31 cellular contexts compared by ENCODE assay signal in the genomic region with DNA sequence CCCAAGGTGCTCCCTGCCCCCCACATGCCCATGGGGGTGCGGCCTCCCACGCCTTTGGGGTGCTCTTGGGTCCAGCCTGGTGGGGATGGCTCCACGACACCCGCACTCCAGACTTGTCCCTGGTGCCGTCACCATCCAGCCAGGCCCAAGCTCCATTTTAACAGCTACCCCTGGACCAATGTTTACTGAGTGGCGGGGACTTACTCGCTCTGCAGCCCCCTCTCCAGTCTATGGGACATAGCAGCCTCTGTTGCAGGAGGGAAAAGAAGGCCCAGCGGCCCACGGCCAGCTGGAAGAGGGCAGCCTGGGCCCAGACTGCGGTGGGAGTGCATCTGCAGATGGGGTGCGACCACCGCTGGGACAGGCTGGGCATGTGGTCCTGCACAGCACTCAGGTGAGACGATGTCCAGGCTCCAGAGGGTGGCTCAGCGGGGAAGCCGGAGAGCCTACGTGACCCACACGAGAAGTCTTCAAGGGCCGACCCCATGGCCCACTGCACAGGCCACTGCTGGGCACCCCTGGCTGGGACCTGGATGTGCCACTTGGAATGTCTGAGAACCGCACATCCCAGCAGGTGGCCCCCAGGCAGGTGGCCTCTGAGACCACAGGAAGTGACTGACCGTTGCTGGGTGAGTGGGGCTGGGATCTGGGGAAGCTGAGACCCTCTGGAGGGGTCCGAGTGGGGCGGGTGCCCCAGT. TPM values are rescaled to one million over a fixed set of nuclear protein-coding genes. Genes with fewer than 3 reads are reported as not detected.
DNase-seq lines count a peak whose midpoint lies in the region; ATAC-seq and TF ChIP-seq lines count a peak whose summit lies in the region.
"Had no signal": no experiment of that assay in that cellular context is flagged by ENCODE, and none has a peak within 500 bp of the region (broad histone marks: within the 10 kb centered on the region; RNA-seq: fewer than 3 reads in every experiment).

No MANE protein-coding gene starts in this region.

- peaks cover 5% of the 10 kb centered on the region for H3K4me1 ChIP-seq in psoas muscle
- H3K4me1 ChIP-seq: right lobe of liver, SJCRH30 had no signal

- no peaks in the 10 kb centered on the region for H3K36me3 ChIP-seq in H7 (replicated peaks; ENCODE audit: control insufficient read depth, insufficient read depth, low read length)
- no peaks in the 10 kb centered on the region for H3K36me3 ChIP-seq in psoas muscle (ENCODE audit: insufficient read depth in 1 of 2, low read depth in 1 of 2)
- H3K36me3 ChIP-seq: Peyer's patch, right lobe of liver, SJCRH30, tibial nerve had no signal

- H3K27me3 ChIP-seq in H7 (ENCODE audit: control insufficient read depth, insufficient read depth, low read length) = no peaks in the 10 kb centered on the region
- H3K27me3 ChIP-seq in psoas muscle (ENCODE audit: insufficient read depth in 3 of 3, low read length in 2 of 3) = peaks cover 0 to 4% (median 0%) of the 10 kb centered on the region in 3 donors
- H3K27me3 ChIP-seq: Peyer's patch, right lobe of liver, SJCRH30 had no signal

- H3K36me3 Mint-ChIP-seq in stimulated activated memory B cell treated with anti-CD40 and anti-IgM and Interleukin-4, amounts not matched to agents 10 μg/mL and 1 μg/mL and 100 μg/mL, for 72 hours = peaks cover 7% of the 10 kb centered on the region

- peaks cover 28% of the 10 kb centered on the region for H3K4me1 Mint-ChIP-seq in stimulated activated memory B cell treated with anti-CD40 and anti-IgM and Interleukin-4, amounts not matched to agents 10 μg/mL and 1 μg/mL and 100 μg/mL, for 72 hours

- peak; percentile 2 for DNase-seq in 8988T
- DNase-seq in H7 = peak; percentile 49
- DNase-seq in left lobe of liver (ENCODE audit: low spot score) = peak; percentile 41
- no peak for DNase-seq in psoas muscle
- DNase-seq in NCI-H2029 treated with DMSO at 0.1 percent for 48 hours (lab: John Stamatoyannopoulos, UW) = no peak
- no peak for DNase-seq in stimulated activated CD4-positive, alpha-beta T cell treated with anti-CD3 and anti-CD28 coated beads, Interleukin-15, amount 100 ng/mL, for 24 hours
- DNase-seq: activated B cell treated with CpG ODN at 0.5 μM for 24 hours; activated CD4-positive, alpha-beta memory T cell treated with anti-CD3 and anti-CD28 coated beads for 36 hours; activated CD8-positive, alpha-beta memory T cell treated with anti-CD3 and anti-CD28 coated beads, Interleukin-2, amount 50 U/mL, for 48 hours; C1 segment of cervical spinal cord; COR-L47; DMS79; effector CD4-positive, alpha-beta T cell; GF-D8; kidney; NCI-H1092 treated with DMSO at 0.1 percent for 48 hours; NCI-H187 treated with DMSO at 0.1 percent for 48 hours; NCI-H526 treated with DMSO at 0.1 percent for 48 hours; nephron progenitor cell; right lobe of liver; SJCRH30 had no signal

- no peak overlapping the region for H3K4me3 ChIP-seq in H7 (ENCODE audit: insufficient read depth, low read depth, low read length)
- no peak overlapping the region for H3K4me3 ChIP-seq in psoas muscle
- H3K4me3 ChIP-seq: K562, Peyer's patch, right lobe of liver, SJCRH30, tibial nerve had no signal

- WGBS in psoas muscle, 3 donors = 90 to 94% (median 93%) methylated on average over 22 of the region's 22 CpGs

- ATAC-seq in left lobe of liver (no peak), psoas muscle (no peak)
- ATAC-seq in stimulated activated memory B cell treated with anti-CD40 and anti-IgM and Interleukin-4, amounts not matched to agents 10 μg/mL and 1 μg/mL and 100 μg/mL, for 72 hours = no peak
- ATAC-seq: T-cell had no signal

- TF ChIP-seq CTCF in psoas muscle (IDR thresholded peaks at IDR 0.05) = no peak

- peaks cover 8% of the 10 kb centered on the region for H3K9me3 Mint-ChIP-seq in stimulated activated memory B cell treated with anti-CD40 and anti-IgM and Interleukin-4, amounts not matched to agents 10 μg/mL and 1 μg/mL and 100 μg/mL, for 72 hours

- H3K9me3 ChIP-seq in psoas muscle = no peaks in the 10 kb centered on the region
- H3K9me3 ChIP-seq: right lobe of liver had no signal

- H3K27ac Mint-ChIP-seq in stimulated activated memory B cell treated with anti-CD40 and anti-IgM and Interleukin-4, amounts not matched to agents 10 μg/mL and 1 μg/mL and 100 μg/mL, for 72 hours = peak overlapping the region; percentile 55
- H3K27ac Mint-ChIP-seq: activated B cell treated with CpG ODN at 0.5 μM for 24 hours; activated CD4-positive, alpha-beta memory T cell treated with anti-CD3 and anti-CD28 coated beads for 36 hours; nephron progenitor cell; stimulated activated naive CD8-positive, alpha-beta T cell treated with anti-CD3 and anti-CD28 coated beads, Interleukin-15, Interleukin-2, amounts not matched to agents 100 ng/mL and 50 ng/mL, for 24 hours; T-cell had no signal

- H3K27me3 Mint-ChIP-seq in stimulated activated memory B cell treated with anti-CD40 and anti-IgM and Interleukin-4, amounts not matched to agents 10 μg/mL and 1 μg/mL and 100 μg/mL, for 72 hours = peaks cover 11% of the 10 kb centered on the region
- H3K27me3 Mint-ChIP-seq: activated B cell treated with CpG ODN at 0.5 μM for 24 hours; stimulated activated naive CD8-positive, alpha-beta T cell treated with anti-CD3 and anti-CD28 coated beads, Interleukin-15, Interleukin-2, amounts not matched to agents 100 ng/mL and 50 ng/mL, for 24 hours had no signal

- intact Hi-C loops in psoas muscle (cut with DNase I) = loop anchor here in 1 of 2 donors (10.0 kb wide), 1 partner anchor 230 kb away; no protein-coding TSS in a partner anchor

- no peak overlapping the region for H3K4me3 Mint-ChIP-seq in stimulated activated memory B cell treated with anti-CD40 and anti-IgM and Interleukin-4, amounts not matched to agents 10 μg/mL and 1 μg/mL and 100 μg/mL, for 72 hours
- H3K4me3 Mint-ChIP-seq: activated B cell treated with CpG ODN at 0.5 μM for 24 hours; activated CD4-positive, alpha-beta memory T cell treated with anti-CD3 and anti-CD28 coated beads for 36 hours; nephron progenitor cell; stimulated activated naive CD8-positive, alpha-beta T cell treated with anti-CD3 and anti-CD28 coated beads, Interleukin-15, Interleukin-2, amounts not matched to agents 100 ng/mL and 50 ng/mL, for 24 hours; T-cell had no signal

- H3K27ac ChIP-seq in psoas muscle = no peak overlapping the region
- H3K27ac ChIP-seq: epithelial cell of prostate, right lobe of liver, SJCRH30, tibial nerve had no signal

RNA-seq across cellular contexts. Expression of a gene that starts 18.1 kb away (rescaled TPM):
- total RNA-seq in H7 (2014; rRNA removed; shearing (Covaris generic)) = 0.04 TPM in 1 of 2 replicates, not detected in the other
- total RNA-seq in left lobe of liver (not detected), psoas muscle (not detected)
- not detected for polyA plus RNA-seq in psoas muscle
- total RNA-seq: glomerular endothelial cell, lung microvascular endothelial cell, M059J, right lobe of liver, SJCRH30, tibial nerve had no signal

RNA-seq across cellular contexts. Expression of a gene that starts 33.9 kb away (rescaled TPM):
- total RNA-seq in H7 (2014; rRNA removed; shearing (Covaris generic)) = 71.2 and 79.7 TPM in 2 replicates
- total RNA-seq in left lobe of liver (36.8 TPM), psoas muscle (100 to 1,000 TPM in 2 of 4 donors, 10 to 100 TPM in 2; 40.5 to 128 (median 84.5) TPM)
- 10 to 100 TPM; 66.4 to 84.5 (median 79.0) TPM for polyA plus RNA-seq in psoas muscle

Comparison
In these comparisons a context has a peak if more than half of its experiments do, and no peak if none do; other contexts are left out.
1. DNase-seq: peak in 8988T (single experiment), H7 (single experiment) and left lobe of liver (single experiment); none in psoas muscle (0 of 2), NCI-H2029 treated with DMSO at 0.1 percent for 48 hours (single experiment) and stimulated activated CD4-positive, alpha-beta T cell treated with anti-CD3 and anti-CD28 coated beads, Interleukin-15, amount 100 ng/mL, for 24 hours (single experiment).